In genomic region chr19:42132851-42133528, GRCh38 we compare ENCODE assay signal across 8 cellular contexts. TPM values are rescaled to one million over a fixed set of nuclear protein-coding genes. Genes with fewer than 3 reads are reported as not detected.
DNase-seq lines count a peak whose midpoint lies in the region; ATAC-seq and TF ChIP-seq lines count a peak whose summit lies in the region.

No MANE protein-coding gene starts in this region.

- peaks cover 7% of the 10 kb centered on the region for H3K27me3 ChIP-seq in A673 (replicated peaks; ENCODE audit: insufficient read depth, low read depth, low read length, poor library complexity)
- no peaks in the 10 kb centered on the region for H3K27me3 ChIP-seq in Karpas-422 (ENCODE audit: low read length)
- H3K27me3 ChIP-seq in osteoblast (ENCODE audit: insufficient read depth, low read length) = peaks cover 6% of the 10 kb centered on the region
- peaks cover 5% of the 10 kb centered on the region for H3K27me3 ChIP-seq in thoracic aorta (replicated peaks; ENCODE audit: insufficient read depth)

- TF ChIP-seq POLR2A in Raji (IDR thresholded peaks at IDR 0.05; ENCODE audit: insufficient read depth, low read depth, low read length) = peak; percentile 90

- intact Hi-C loops in A673 (cut with micrococcal nuclease; ENCODE audit: unreplicated experiment) = loop anchor here (1.0 to 2.0 kb wide), 2 partner anchors 51 to 308 kb away; no protein-coding TSS in a partner anchor

- H3K9ac ChIP-seq in Karpas-422 (ENCODE audit: low read length) = peak overlapping the region; percentile 96

- peaks cover 8% of the 10 kb centered on the region for H3K4me1 ChIP-seq in A673 (ENCODE audit: insufficient read depth, low read length, poor library complexity, severe bottlenecking)
- H3K4me1 ChIP-seq in Karpas-422 (ENCODE audit: low read length) = peaks cover 63% of the 10 kb centered on the region
- H3K4me1 ChIP-seq in osteoblast (ENCODE audit: insufficient read depth, low read length) = peaks cover 19% of the 10 kb centered on the region
- H3K4me1 ChIP-seq in thoracic aorta (ENCODE audit: control insufficient read depth in 1 of 2, low read depth in 2 of 2) = peaks cover 4 to 15% of the 10 kb centered on the region in 2 donors

- peak; percentile 95 for TF ChIP-seq CTCF in A673 (conservative IDR thresholded peaks at IDR 0.05; ENCODE audit: low read depth, low read length)
- TF ChIP-seq CTCF in osteoblast (IDR thresholded peaks at IDR 0.05; ENCODE audit: extremely low read depth, low read depth, low read length) = peak; percentile 69
- TF ChIP-seq CTCF in thoracic aorta (IDR thresholded peaks at IDR 0.05) = peak; percentile 96

- no peaks in the 10 kb centered on the region for H3K36me3 ChIP-seq in A673 (ENCODE audit: insufficient read depth, low read length, poor library complexity, severe bottlenecking)
- H3K36me3 ChIP-seq in Karpas-422 (ENCODE audit: insufficient read depth, low read length) = peaks cover 9% of the 10 kb centered on the region
- no peaks in the 10 kb centered on the region for H3K36me3 ChIP-seq in osteoblast (ENCODE audit: insufficient read depth, low read length)
- H3K36me3 ChIP-seq in thoracic aorta = no peaks in the 10 kb centered on the region

- H4K20me1 ChIP-seq in Karpas-422 (ENCODE audit: insufficient read depth, low read depth, low read length) (no peaks in the 10 kb centered on the region), osteoblast (ENCODE audit: insufficient read depth, low read length) (no peaks in the 10 kb centered on the region)

- peak; percentile 65 for DNase-seq in A673 (ENCODE audit: low spot score)
- DNase-seq in Karpas-422 = peak; percentile 94
- peak; percentile 68 for DNase-seq in activated gamma-delta T cell (lab: John Stamatoyannopoulos, UW)
- DNase-seq in glomerular visceral epithelial cell (ENCODE audit: extremely low spot score) = peak; percentile 67
- DNase-seq in osteoblast (ENCODE audit: insufficient read length, low spot score, missing footprints) = peak; percentile 96
- no peak for DNase-seq in thoracic aorta (ENCODE audit: low spot score)

- ATAC-seq in GM18867 (IDR thresholded peaks at IDR 0.05; ENCODE audit: unreplicated experiment) = peak; percentile 33
- ATAC-seq in thoracic aorta (ENCODE audit: insufficient number of reproducible peaks, low FRiP score, low read depth) = no peak

- peak overlapping the region; percentile 90 for H3K4me2 ChIP-seq in Karpas-422 (ENCODE audit: low read depth, low read length, poor library complexity, severe bottlenecking)
- H3K4me2 ChIP-seq in osteoblast (ENCODE audit: insufficient read depth, low read length) = peak overlapping the region; percentile 86

- no peak overlapping the region for H2AFZ ChIP-seq in Karpas-422 (ENCODE audit: low read length)
- H2AFZ ChIP-seq in osteoblast (ENCODE audit: low read length) = peak overlapping the region; percentile 80

- CTCF ChIA-PET in A673 (lab: Charles Lee) = interaction anchor here (0.5 to 1.2 kb wide), 8 partner anchors 19 to 1561 kb away, joined by 3 to 9 read pairs (median 4); no protein-coding TSS in a partner anchor

- H3K79me2 ChIP-seq in Karpas-422 (ENCODE audit: low read length) = peaks cover 39% of the 10 kb centered on the region
- H3K79me2 ChIP-seq in osteoblast (ENCODE audit: insufficient read depth, low read length) = peaks cover 3% of the 10 kb centered on the region

- peak overlapping the region; percentile 27 for H3K4me3 ChIP-seq in A673 (ENCODE audit: low read depth, low read length, poor library complexity, severe bottlenecking)
- peak overlapping the region; percentile 78 for H3K4me3 ChIP-seq in Karpas-422 (ENCODE audit: low read length)
- peak overlapping the region; percentile 65 for H3K4me3 ChIP-seq in osteoblast (ENCODE audit: insufficient read depth, low read length)
- peak overlapping the region; percentile 64 for H3K4me3 ChIP-seq in thoracic aorta

- no TSS peak for BruUV-seq in A673 (replicated peaks; lab: Mats Ljungman, UMichigan)

- no peaks in the 10 kb centered on the region for H3K9me2 ChIP-seq in Karpas-422 (replicated peaks; ENCODE audit: insufficient read depth, low read length)

- POLR2A ChIA-PET in A673 (lab: Charles Lee; ENCODE audit: low non-redundant PET) = no interaction called here

- H3K9me3 ChIP-seq in A673 (ENCODE audit: low read depth, low read length, poor library complexity, severe bottlenecking) (no peaks in the 10 kb centered on the region), Karpas-422 (ENCODE audit: low read length) (no peaks in the 10 kb centered on the region), osteoblast (ENCODE audit: low read depth, low read length) (no peaks in the 10 kb centered on the region), thoracic aorta (no peaks in the 10 kb centered on the region)

- H3K27ac ChIP-seq in A673 (ENCODE audit: low read depth, low read length, poor library complexity, severe bottlenecking) (no peak overlapping the region), Karpas-422 (ENCODE audit: low read length) (peak overlapping the region; percentile 100), osteoblast (ENCODE audit: low read depth, low read length) (no peak overlapping the region), thoracic aorta (no peak overlapping the region)

RNA-seq across cellular contexts. Expression of gene POU2F2, which starts 0.7 kb away (rescaled TPM):
- total RNA-seq in A673 (2021) (2.2 and 2.5 TPM in 2 replicates), osteoblast (under 0.01 and 0.88 TPM in 2 replicates), thoracic aorta (1 to 10 TPM in 1 of 2 donors, under 1 TPM in 1; 0.85 to 5.8 TPM)
- total RNA-seq in Karpas-422 (2014; rRNA removed; shearing (Covaris generic); ENCODE audit: low replicate concordance) = 61.9 and 69.4 TPM in 2 replicates

RNA-seq across cellular contexts. Expression of gene ZNF574, which starts 57.0 kb away (rescaled TPM):
- total RNA-seq in A673 (2021) (24.3 and 27.5 TPM in 2 replicates), osteoblast (13.6 and 13.8 TPM in 2 replicates), thoracic aorta (10 to 100 TPM; 20.4 to 24.2 TPM)
- total RNA-seq in Karpas-422 (2014; rRNA removed; shearing (Covaris generic); ENCODE audit: low replicate concordance) = 15.1 and 23.5 TPM in 2 replicates

Comparison
In these comparisons a context has a peak if more than half of its experiments do, and no peak if none do; other contexts are left out.
1. H3K4me3 ChIP-seq: peak in every context shown above with its lines; median percentile 78 in Karpas-422; 65 in osteoblast; 64 in thoracic aorta; 27 in A673.